In genomic region chr17:46853896-46854444, GRCh38 we compare ENCODE assay signal across 27 cellular contexts. TPM values are rescaled to one million over a fixed set of nuclear protein-coding genes. Genes with fewer than 3 reads are reported as not detected.
DNase-seq lines count a peak whose midpoint lies in the region; ATAC-seq and TF ChIP-seq lines count a peak whose summit lies in the region.
"Had no signal": no experiment of that assay in that cellular context is flagged by ENCODE, and none has a peak within 500 bp of the region (broad histone marks: within the 10 kb centered on the region; RNA-seq: fewer than 3 reads in every experiment).

No MANE protein-coding gene starts in this region.

- H3K9me3 ChIP-seq in SK-N-SH (no peaks in the 10 kb centered on the region), adipocyte (ENCODE audit: control insufficient read depth, low read length) (no peaks in the 10 kb centered on the region), spleen (no peaks in the 10 kb centered on the region), HAP-1 (no peaks in the 10 kb centered on the region)
- H3K9me3 ChIP-seq in naive thymus-derived CD4-positive, alpha-beta T cell (ENCODE audit: control insufficient read depth in 2 of 3, low read length in 3 of 3) = no peaks in the 10 kb centered on the region
- H3K9me3 ChIP-seq: gastroesophageal sphincter, MG63, tibial nerve had no signal

- H2AFZ ChIP-seq in SK-N-SH (ENCODE audit: low read depth) = no peak overlapping the region

- CTCF ChIA-PET in SK-N-SH (lab: Yijun Ruan, JAX) = interaction anchor here (0.7 to 5.6 kb wide), 6 partner anchors 11 to 148 kb away, joined by 3 to 49 read pairs (median 10); no protein-coding TSS in a partner anchor
- CTCF ChIA-PET in naive thymus-derived CD4-positive, alpha-beta T cell (lab: Charles Lee) = interaction anchor here (1.0 kb wide), 1 partner anchor 13 kb away, joined by 3 read pairs; no protein-coding TSS in a partner anchor

- H3K27me3 ChIP-seq in SK-N-SH (ENCODE audit: insufficient read depth) (peaks cover 43% of the 10 kb centered on the region), adipocyte (replicated peaks; ENCODE audit: control insufficient read depth, insufficient read depth, low read length) (peaks cover 33% of the 10 kb centered on the region), foreskin keratinocyte (peaks cover 66% of the 10 kb centered on the region), spleen (replicated peaks in 1 of 7) (peaks cover 4 to 62% (median 28%) of the 10 kb centered on the region in 7 donors), HAP-1 (ENCODE audit: low read depth) (peaks cover 10% of the 10 kb centered on the region)
- peaks cover 7 to 13% of the 10 kb centered on the region in 2 donors for H3K27me3 ChIP-seq in naive thymus-derived CD4-positive, alpha-beta T cell (ENCODE audit: control insufficient read depth in 2 of 2, insufficient read depth in 2 of 2, low read length in 2 of 2)

- peak overlapping the region in 1 of 10 donors; percentile 13 for H3K4me3 Mint-ChIP-seq in naive thymus-derived CD4-positive, alpha-beta T cell
- H3K4me3 Mint-ChIP-seq: activated T-cell treated with anti-CD3 and anti-CD28 coated beads, Interleukin-2, amount 50 U/mL, for 24 hours; central memory CD8-positive, alpha-beta T cell; stimulated activated naive CD8-positive, alpha-beta T cell treated with anti-CD3 and anti-CD28 coated beads, Interleukin-15, Interleukin-2, amounts not matched to agents 100 ng/mL and 50 ng/mL, for 24 hours had no signal

- H3K4me1 ChIP-seq in SK-N-SH (ENCODE audit: control insufficient read depth in 1 of 2, insufficient read depth in 2 of 2, low read depth in 1 of 2, low read length in 1 of 2) (peaks cover 0 to 11% of the 10 kb centered on the region in 2 experiments; a peak in 1 of 4 replicates), adipocyte (ENCODE audit: control insufficient read depth, insufficient read depth, low read length) (no peaks in the 10 kb centered on the region), foreskin keratinocyte (no peaks in the 10 kb centered on the region), spleen (peaks cover 0 to 19% (median 12%) of the 10 kb centered on the region in 6 donors), HAP-1 (no peaks in the 10 kb centered on the region)
- no peaks in the 10 kb centered on the region for H3K4me1 ChIP-seq in naive thymus-derived CD4-positive, alpha-beta T cell (ENCODE audit: control insufficient read depth in 2 of 2, insufficient read depth in 2 of 2, low read length in 2 of 2)

- TF ChIP-seq CTCF in SK-N-SH (IDR thresholded peaks at IDR 0.05) (no peak), foreskin keratinocyte (conservative IDR thresholded peaks at IDR 0.05) (no peak), spleen (IDR thresholded peaks at IDR 0.05 in 8 of 11, conservative IDR thresholded peaks at IDR 0.05 in 3 of 11) (no peak)

- no peaks in the 10 kb centered on the region for H3K79me2 ChIP-seq in SK-N-SH (ENCODE audit: insufficient read depth)

- no peaks in the 10 kb centered on the region for H3F3A ChIP-seq in SK-N-SH (replicated peaks; ENCODE audit: insufficient read depth)

- in situ Hi-C loops in HAP-1 (cut with MboI; ENCODE audit: low sequenced_read_pairs) = no loop called here

- peaks cover 49 to 76% (median 68%) of the 10 kb centered on the region in 5 donors for H3K27me3 Mint-ChIP-seq in naive thymus-derived CD4-positive, alpha-beta T cell

- H3K36me3 Mint-ChIP-seq in naive thymus-derived CD4-positive, alpha-beta T cell = peaks cover 0 to 5% (median 0%) of the 10 kb centered on the region in 5 donors

- peaks cover 3 to 26% (median 11%) of the 10 kb centered on the region in 7 donors for H3K4me1 Mint-ChIP-seq in naive thymus-derived CD4-positive, alpha-beta T cell
- H3K4me1 Mint-ChIP-seq: central memory CD8-positive, alpha-beta T cell had no signal

- POLR2A ChIA-PET in SK-N-SH (lab: Yijun Ruan, JAX) = no interaction called here
- POLR2A ChIA-PET in naive thymus-derived CD4-positive, alpha-beta T cell (lab: Charles Lee) = no interaction called here

- intact Hi-C loops in spleen (cut with DNase I; ENCODE audit: low total_unique reads) = no loop called here
- intact Hi-C loops in naive thymus-derived CD4-positive, alpha-beta T cell (cut with micrococcal nuclease) = no loop called here

- H3K9ac ChIP-seq in SK-N-SH (no peak overlapping the region), adipocyte (ENCODE audit: low read length) (no peak overlapping the region)

- no peaks in the 10 kb centered on the region for H4K20me1 ChIP-seq in SK-N-SH (ENCODE audit: insufficient read depth)

- peaks cover 0 to 4% (median 0%) of the 10 kb centered on the region in 11 donors for H3K9me3 Mint-ChIP-seq in naive thymus-derived CD4-positive, alpha-beta T cell
- H3K9me3 Mint-ChIP-seq: activated T-cell treated with anti-CD3 and anti-CD28 coated beads, Interleukin-2, amount 50 U/mL, for 24 hours; central memory CD8-positive, alpha-beta T cell; stimulated activated naive CD8-positive, alpha-beta T cell treated with anti-CD3 and anti-CD28 coated beads, Interleukin-15, Interleukin-2, amounts not matched to agents 100 ng/mL and 50 ng/mL, for 24 hours had no signal

- no peak for TF ChIP-seq RAD21 in SK-N-SH (IDR thresholded peaks at IDR 0.05; ENCODE audit: low read length)

- WGBS in SK-N-SH (ENCODE audit: low lambda C conversion rate) = 76% methylated on average over 6 of the region's 6 CpGs
- WGBS in spleen, 5 donors = 82 to 94% (median 88%) methylated on average over 6 of the region's 6 CpGs

- no peak for TF ChIP-seq POLR2A in spleen (IDR thresholded peaks at IDR 0.05)

- no peak overlapping the region for H3K27ac ChIP-seq in SK-N-SH (ENCODE audit: low read depth in 2 of 2, low read length in 1 of 2)
- no peak overlapping the region for H3K27ac ChIP-seq in foreskin keratinocyte
- no peak overlapping the region for H3K27ac ChIP-seq in spleen
- H3K27ac ChIP-seq in naive thymus-derived CD4-positive, alpha-beta T cell (ENCODE audit: low read depth, low read length) = no peak overlapping the region
- H3K27ac ChIP-seq: 22Rv1, gastroesophageal sphincter, tibial nerve had no signal

- ATAC-seq in SK-N-SH treated with all-trans-retinoic acid at 6 μM for 48 hours = peak; percentile 16; the same call in 2 of the 3 replicates
- peak; percentile 19 for ATAC-seq in foreskin keratinocyte
- no peak for ATAC-seq in GM21529 (IDR thresholded peaks at IDR 0.05; ENCODE audit: unreplicated experiment)
- ATAC-seq in naive thymus-derived CD4-positive, alpha-beta T cell = no peak
- ATAC-seq: gastroesophageal sphincter, right cardiac atrium had no signal

- no peak overlapping the region for H3K27ac Mint-ChIP-seq in naive thymus-derived CD4-positive, alpha-beta T cell
- H3K27ac Mint-ChIP-seq: activated T-cell treated with anti-CD3 and anti-CD28 coated beads, Interleukin-2, amount 50 U/mL, for 24 hours; stimulated activated naive CD8-positive, alpha-beta T cell treated with anti-CD3 and anti-CD28 coated beads, Interleukin-15, Interleukin-2, amounts not matched to agents 100 ng/mL and 50 ng/mL, for 24 hours had no signal

- DNase-seq in SK-N-SH (no peak), adipocyte (ENCODE audit: low read depth) (peak; percentile 52), foreskin keratinocyte (peak; percentile 11 to 34), spleen (peak; percentile 2), HAP-1 (ENCODE audit: low spot score in 2 of 2) (no peak)
- DNase-seq in naive thymus-derived CD4-positive, alpha-beta T cell = no peak
- DNase-seq: activated CD4-positive, alpha-beta T cell treated with anti-CD3 and anti-CD28 coated beads for 1 hour; activated naive CD4-positive, alpha-beta T cell; activated T-cell treated with anti-CD3 and anti-CD28 coated beads, Interleukin-2, amount 50 U/mL, for 24 hours; DMS79; erythroblast; kidney glomerular epithelial cell; MG63; NCI-H1417 treated with DMSO at 0.1 percent for 48 hours; NCI-H82; right cardiac atrium; SW 1271 had no signal

- H3K36me3 ChIP-seq in SK-N-SH (replicated peaks in 1 of 2; ENCODE audit: control insufficient read depth in 1 of 2, insufficient read depth in 2 of 2, low read length in 1 of 2) (no peaks in the 10 kb centered on the region), adipocyte (ENCODE audit: control insufficient read depth, insufficient read depth, low read length, severe bottlenecking) (no peaks in the 10 kb centered on the region), spleen (no peaks in the 10 kb centered on the region), HAP-1 (replicated peaks) (no peaks in the 10 kb centered on the region)
- H3K36me3 ChIP-seq in naive thymus-derived CD4-positive, alpha-beta T cell (ENCODE audit: control insufficient read depth in 2 of 3, insufficient read depth in 3 of 3, low read length in 3 of 3) = no peaks in the 10 kb centered on the region
- H3K36me3 ChIP-seq: gastroesophageal sphincter, MG63, tibial nerve had no signal

- no peak for TF ChIP-seq EP300 in SK-N-SH (IDR thresholded peaks at IDR 0.05; ENCODE audit: borderline replicate concordance in 1 of 2, low read depth in 1 of 2, low read length in 1 of 2)

- H3K4me3 ChIP-seq in SK-N-SH (ENCODE audit: low read depth in 2 of 2, low read length in 1 of 2) = no peak overlapping the region
- no peak overlapping the region for H3K4me3 ChIP-seq in adipocyte (ENCODE audit: low read length)
- no peak overlapping the region for H3K4me3 ChIP-seq in spleen
- H3K4me3 ChIP-seq in HAP-1 = no peak overlapping the region
- H3K4me3 ChIP-seq in naive thymus-derived CD4-positive, alpha-beta T cell (ENCODE audit: low read length) = no peak overlapping the region
- H3K4me3 ChIP-seq: gastroesophageal sphincter, MG63, tibial nerve had no signal

- H3K4me2 ChIP-seq in SK-N-SH = no peak overlapping the region

- no peaks in the 10 kb centered on the region for H3K9me2 ChIP-seq in SK-N-SH

TF ChIP-seq in SK-N-SH treated with all-trans-retinoic acid at 6 μM for 48 hours, 23 proteins besides CTCF, POLR2A, EP300 and RAD21 (continues in another document):
- no peak for TF ChIP-seq BACH2 (CRISPR knock-in tag; IDR thresholded peaks at IDR 0.05; ENCODE audit: borderline replicate concordance)

TF ChIP-seq in SK-N-SH, 30 proteins besides CTCF, POLR2A, EP300 and RAD21 (continues in another document):
- TF ChIP-seq FOXM1 (IDR thresholded peaks at IDR 0.05; ENCODE audit: low read depth) = no peak

RNA-seq across cellular contexts. Expression of gene WNT9B, which starts 2.6 kb away (rescaled TPM):
- polyA plus RNA-seq in SK-N-SH (2012; rRNA removed) (not detected in 2 replicates), foreskin keratinocyte (not detected in 2 replicates), spleen (under 1 TPM; 0.03 to 0.29 (median 0.11) TPM)
- polyA plus RNA-seq in SK-N-SH (2012; cell fraction: cytosol; rRNA removed) = not detected in 2 replicates
- polyA plus RNA-seq in SK-N-SH (2012; cell fraction: nucleus; rRNA removed) = not detected in 2 replicates
- total RNA-seq in foreskin keratinocyte (not detected in 2 replicates), spleen (10 to 100 TPM in 1 of 7 donors, 1 to 10 TPM in 2, under 1 TPM in 4; 0.66 to 13.4 (median 0.80) TPM)
- total RNA-seq in naive thymus-derived CD4-positive, alpha-beta T cell = not detected
- polyA plus RNA-seq in naive thymus-derived CD4-positive, alpha-beta T cell = not detected
- total RNA-seq: H4, lung microvascular endothelial cell had no signal
- polyA plus RNA-seq: BJ had no signal

RNA-seq across cellular contexts. Expression of gene WNT3, which starts 35.5 kb away (rescaled TPM):
- polyA plus RNA-seq in SK-N-SH (2012; rRNA removed) (5.3 and 7.6 TPM in 2 replicates), foreskin keratinocyte (0.87 and 0.99 TPM in 2 replicates), spleen (under 1 TPM; 0.63 to 0.74 (median 0.67) TPM)
- 3.7 and 4.9 TPM in 2 replicates for polyA plus RNA-seq in SK-N-SH (2012; cell fraction: cytosol; rRNA removed)
- polyA plus RNA-seq in SK-N-SH (2012; cell fraction: nucleus; rRNA removed) = 13.4 and 18.7 TPM in 2 replicates
- total RNA-seq in foreskin keratinocyte (1.2 and 1.3 TPM in 2 replicates), spleen (under 1 TPM; 0.32 to 0.94 (median 0.66) TPM)
- total RNA-seq in naive thymus-derived CD4-positive, alpha-beta T cell = under 1 TPM in 1 of 5 experiments, not detected in 4; 0.24 TPM
- under 1 TPM in 1 of 2 donors, not detected in 1; 0.07 TPM for polyA plus RNA-seq in naive thymus-derived CD4-positive, alpha-beta T cell

Comparison
In these comparisons a context has a peak if more than half of its experiments do, and no peak if none do; other contexts are left out.
1. ATAC-seq: peak in SK-N-SH treated with all-trans-retinoic acid at 6 μM for 48 hours (single experiment) and foreskin keratinocyte (single experiment); none in GM21529 (single experiment) and naive thymus-derived CD4-positive, alpha-beta T cell (single experiment).
2. DNase-seq: peak in adipocyte (single experiment), foreskin keratinocyte (2 of 2) and spleen (single experiment); none in SK-N-SH (single experiment), HAP-1 (0 of 2) and naive thymus-derived CD4-positive, alpha-beta T cell (0 of 9).